ENCODE assay signal across 1 cellular context in the genomic region with DNA sequence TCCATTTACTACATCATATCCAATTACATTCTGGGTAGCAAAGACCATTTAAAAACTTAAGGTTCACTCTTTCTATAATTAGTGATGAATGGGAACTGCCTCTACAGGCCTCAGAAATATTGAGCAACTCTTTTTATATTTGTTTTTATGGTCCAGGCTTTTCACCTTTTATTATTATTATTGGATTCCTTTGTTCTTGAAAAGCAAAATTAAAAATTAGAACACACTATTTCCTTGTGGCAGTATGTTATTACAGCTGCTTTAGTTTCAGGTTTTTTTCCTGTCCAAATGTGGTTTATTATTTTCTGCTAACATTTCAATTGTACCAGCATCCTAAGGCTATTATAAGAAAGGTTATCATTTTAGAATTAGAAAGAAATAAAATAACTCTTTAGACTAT.
TF ChIP-seq lines count a peak whose summit lies in the region.

No MANE protein-coding gene starts in this region.

TF ChIP-seq in WTC11, 78 proteins besides CTCF, POLR2A, EP300 and RAD21 (continued from another document):
- TF ChIP-seq, protein P1, sequence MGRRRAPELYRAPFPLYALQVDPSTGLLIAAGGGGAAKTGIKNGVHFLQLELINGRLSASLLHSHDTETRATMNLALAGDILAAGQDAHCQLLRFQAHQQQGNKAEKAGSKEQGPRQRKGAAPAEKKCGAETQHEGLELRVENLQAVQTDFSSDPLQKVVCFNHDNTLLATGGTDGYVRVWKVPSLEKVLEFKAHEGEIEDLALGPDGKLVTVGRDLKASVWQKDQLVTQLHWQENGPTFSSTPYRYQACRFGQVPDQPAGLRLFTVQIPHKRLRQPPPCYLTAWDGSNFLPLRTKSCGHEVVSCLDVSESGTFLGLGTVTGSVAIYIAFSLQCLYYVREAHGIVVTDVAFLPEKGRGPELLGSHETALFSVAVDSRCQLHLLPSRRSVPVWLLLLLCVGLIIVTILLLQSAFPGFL (CRISPR knock-in tag; IDR thresholded peaks at IDR 0.05; ENCODE audit: borderline replicate concordance), result no peak
- TF ChIP-seq RELA (CRISPR knock-in tag; IDR thresholded peaks at IDR 0.05; ENCODE audit: borderline replicate concordance) (no peak), FOXK1 (CRISPR knock-in tag; IDR thresholded peaks at IDR 0.05) (no peak), ZNF671 (CRISPR knock-in tag; IDR thresholded peaks at IDR 0.05) (no peak), EMX1 (CRISPR knock-in tag; IDR thresholded peaks at IDR 0.05) (no peak), CREB1 (CRISPR knock-in tag; IDR thresholded peaks at IDR 0.05) (no peak), IRF2 (CRISPR knock-in tag; IDR thresholded peaks at IDR 0.05; ENCODE audit: borderline replicate concordance, low read depth) (no peak), ETV6 (CRISPR knock-in tag; IDR thresholded peaks at IDR 0.05) (no peak), ZNF396 (CRISPR knock-in tag; IDR thresholded peaks at IDR 0.05; ENCODE audit: borderline replicate concordance) (no peak)
- TF ChIP-seq, protein P2, sequence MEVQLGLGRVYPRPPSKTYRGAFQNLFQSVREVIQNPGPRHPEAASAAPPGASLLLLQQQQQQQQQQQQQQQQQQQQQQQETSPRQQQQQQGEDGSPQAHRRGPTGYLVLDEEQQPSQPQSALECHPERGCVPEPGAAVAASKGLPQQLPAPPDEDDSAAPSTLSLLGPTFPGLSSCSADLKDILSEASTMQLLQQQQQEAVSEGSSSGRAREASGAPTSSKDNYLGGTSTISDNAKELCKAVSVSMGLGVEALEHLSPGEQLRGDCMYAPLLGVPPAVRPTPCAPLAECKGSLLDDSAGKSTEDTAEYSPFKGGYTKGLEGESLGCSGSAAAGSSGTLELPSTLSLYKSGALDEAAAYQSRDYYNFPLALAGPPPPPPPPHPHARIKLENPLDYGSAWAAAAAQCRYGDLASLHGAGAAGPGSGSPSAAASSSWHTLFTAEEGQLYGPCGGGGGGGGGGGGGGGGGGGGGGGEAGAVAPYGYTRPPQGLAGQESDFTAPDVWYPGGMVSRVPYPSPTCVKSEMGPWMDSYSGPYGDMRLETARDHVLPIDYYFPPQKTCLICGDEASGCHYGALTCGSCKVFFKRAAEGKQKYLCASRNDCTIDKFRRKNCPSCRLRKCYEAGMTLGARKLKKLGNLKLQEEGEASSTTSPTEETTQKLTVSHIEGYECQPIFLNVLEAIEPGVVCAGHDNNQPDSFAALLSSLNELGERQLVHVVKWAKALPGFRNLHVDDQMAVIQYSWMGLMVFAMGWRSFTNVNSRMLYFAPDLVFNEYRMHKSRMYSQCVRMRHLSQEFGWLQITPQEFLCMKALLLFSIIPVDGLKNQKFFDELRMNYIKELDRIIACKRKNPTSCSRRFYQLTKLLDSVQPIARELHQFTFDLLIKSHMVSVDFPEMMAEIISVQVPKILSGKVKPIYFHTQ (CRISPR knock-in tag; IDR thresholded peaks at IDR 0.05), result no peak
- TF ChIP-seq, protein P3, sequence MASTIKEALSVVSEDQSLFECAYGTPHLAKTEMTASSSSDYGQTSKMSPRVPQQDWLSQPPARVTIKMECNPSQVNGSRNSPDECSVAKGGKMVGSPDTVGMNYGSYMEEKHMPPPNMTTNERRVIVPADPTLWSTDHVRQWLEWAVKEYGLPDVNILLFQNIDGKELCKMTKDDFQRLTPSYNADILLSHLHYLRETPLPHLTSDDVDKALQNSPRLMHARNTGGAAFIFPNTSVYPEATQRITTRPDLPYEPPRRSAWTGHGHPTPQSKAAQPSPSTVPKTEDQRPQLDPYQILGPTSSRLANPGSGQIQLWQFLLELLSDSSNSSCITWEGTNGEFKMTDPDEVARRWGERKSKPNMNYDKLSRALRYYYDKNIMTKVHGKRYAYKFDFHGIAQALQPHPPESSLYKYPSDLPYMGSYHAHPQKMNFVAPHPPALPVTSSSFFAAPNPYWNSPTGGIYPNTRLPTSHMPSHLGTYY (CRISPR knock-in tag; IDR thresholded peaks at IDR 0.05), result no peak
- TF ChIP-seq, protein P4, sequence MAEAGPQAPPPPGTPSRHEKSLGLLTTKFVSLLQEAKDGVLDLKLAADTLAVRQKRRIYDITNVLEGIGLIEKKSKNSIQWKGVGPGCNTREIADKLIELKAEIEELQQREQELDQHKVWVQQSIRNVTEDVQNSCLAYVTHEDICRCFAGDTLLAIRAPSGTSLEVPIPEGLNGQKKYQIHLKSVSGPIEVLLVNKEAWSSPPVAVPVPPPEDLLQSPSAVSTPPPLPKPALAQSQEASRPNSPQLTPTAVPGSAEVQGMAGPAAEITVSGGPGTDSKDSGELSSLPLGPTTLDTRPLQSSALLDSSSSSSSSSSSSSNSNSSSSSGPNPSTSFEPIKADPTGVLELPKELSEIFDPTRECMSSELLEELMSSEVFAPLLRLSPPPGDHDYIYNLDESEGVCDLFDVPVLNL (CRISPR knock-in tag; IDR thresholded peaks at IDR 0.05; ENCODE audit: borderline replicate concordance, low read depth), result no peak
- TF ChIP-seq, protein P5, sequence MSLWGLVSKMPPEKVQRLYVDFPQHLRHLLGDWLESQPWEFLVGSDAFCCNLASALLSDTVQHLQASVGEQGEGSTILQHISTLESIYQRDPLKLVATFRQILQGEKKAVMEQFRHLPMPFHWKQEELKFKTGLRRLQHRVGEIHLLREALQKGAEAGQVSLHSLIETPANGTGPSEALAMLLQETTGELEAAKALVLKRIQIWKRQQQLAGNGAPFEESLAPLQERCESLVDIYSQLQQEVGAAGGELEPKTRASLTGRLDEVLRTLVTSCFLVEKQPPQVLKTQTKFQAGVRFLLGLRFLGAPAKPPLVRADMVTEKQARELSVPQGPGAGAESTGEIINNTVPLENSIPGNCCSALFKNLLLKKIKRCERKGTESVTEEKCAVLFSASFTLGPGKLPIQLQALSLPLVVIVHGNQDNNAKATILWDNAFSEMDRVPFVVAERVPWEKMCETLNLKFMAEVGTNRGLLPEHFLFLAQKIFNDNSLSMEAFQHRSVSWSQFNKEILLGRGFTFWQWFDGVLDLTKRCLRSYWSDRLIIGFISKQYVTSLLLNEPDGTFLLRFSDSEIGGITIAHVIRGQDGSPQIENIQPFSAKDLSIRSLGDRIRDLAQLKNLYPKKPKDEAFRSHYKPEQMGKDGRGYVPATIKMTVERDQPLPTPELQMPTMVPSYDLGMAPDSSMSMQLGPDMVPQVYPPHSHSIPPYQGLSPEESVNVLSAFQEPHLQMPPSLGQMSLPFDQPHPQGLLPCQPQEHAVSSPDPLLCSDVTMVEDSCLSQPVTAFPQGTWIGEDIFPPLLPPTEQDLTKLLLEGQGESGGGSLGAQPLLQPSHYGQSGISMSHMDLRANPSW (CRISPR knock-in tag; conservative IDR thresholded peaks at IDR 0.05; ENCODE audit: low read depth), result no peak
- TF ChIP-seq, protein P6, sequence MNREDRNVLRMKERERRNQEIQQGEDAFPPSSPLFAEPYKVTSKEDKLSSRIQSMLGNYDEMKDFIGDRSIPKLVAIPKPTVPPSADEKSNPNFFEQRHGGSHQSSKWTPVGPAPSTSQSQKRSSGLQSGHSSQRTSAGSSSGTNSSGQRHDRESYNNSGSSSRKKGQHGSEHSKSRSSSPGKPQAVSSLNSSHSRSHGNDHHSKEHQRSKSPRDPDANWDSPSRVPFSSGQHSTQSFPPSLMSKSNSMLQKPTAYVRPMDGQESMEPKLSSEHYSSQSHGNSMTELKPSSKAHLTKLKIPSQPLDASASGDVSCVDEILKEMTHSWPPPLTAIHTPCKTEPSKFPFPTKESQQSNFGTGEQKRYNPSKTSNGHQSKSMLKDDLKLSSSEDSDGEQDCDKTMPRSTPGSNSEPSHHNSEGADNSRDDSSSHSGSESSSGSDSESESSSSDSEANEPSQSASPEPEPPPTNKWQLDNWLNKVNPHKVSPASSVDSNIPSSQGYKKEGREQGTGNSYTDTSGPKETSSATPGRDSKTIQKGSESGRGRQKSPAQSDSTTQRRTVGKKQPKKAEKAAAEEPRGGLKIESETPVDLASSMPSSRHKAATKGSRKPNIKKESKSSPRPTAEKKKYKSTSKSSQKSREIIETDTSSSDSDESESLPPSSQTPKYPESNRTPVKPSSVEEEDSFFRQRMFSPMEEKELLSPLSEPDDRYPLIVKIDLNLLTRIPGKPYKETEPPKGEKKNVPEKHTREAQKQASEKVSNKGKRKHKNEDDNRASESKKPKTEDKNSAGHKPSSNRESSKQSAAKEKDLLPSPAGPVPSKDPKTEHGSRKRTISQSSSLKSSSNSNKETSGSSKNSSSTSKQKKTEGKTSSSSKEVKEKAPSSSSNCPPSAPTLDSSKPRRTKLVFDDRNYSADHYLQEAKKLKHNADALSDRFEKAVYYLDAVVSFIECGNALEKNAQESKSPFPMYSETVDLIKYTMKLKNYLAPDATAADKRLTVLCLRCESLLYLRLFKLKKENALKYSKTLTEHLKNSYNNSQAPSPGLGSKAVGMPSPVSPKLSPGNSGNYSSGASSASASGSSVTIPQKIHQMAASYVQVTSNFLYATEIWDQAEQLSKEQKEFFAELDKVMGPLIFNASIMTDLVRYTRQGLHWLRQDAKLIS (CRISPR knock-in tag; IDR thresholded peaks at IDR 0.05; ENCODE audit: borderline replicate concordance), result no peak
- TF ChIP-seq, protein P7, sequence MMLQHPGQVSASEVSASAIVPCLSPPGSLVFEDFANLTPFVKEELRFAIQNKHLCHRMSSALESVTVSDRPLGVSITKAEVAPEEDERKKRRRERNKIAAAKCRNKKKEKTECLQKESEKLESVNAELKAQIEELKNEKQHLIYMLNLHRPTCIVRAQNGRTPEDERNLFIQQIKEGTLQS (CRISPR knock-in tag; conservative IDR thresholded peaks at IDR 0.05), result no peak
- TF ChIP-seq, protein P8, sequence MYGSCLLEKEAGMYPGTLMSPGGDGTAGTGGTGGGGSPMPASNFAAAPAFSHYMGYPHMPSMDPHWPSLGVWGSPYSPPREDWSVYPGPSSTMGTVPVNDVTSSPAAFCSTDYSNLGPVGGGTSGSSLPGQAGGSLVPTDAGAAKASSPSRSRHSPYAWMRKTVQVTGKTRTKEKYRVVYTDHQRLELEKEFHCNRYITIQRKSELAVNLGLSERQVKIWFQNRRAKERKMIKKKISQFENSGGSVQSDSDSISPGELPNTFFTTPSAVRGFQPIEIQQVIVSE (CRISPR knock-in tag; IDR thresholded peaks at IDR 0.05; ENCODE audit: borderline replicate concordance), result no peak
- TF ChIP-seq, protein P9, sequence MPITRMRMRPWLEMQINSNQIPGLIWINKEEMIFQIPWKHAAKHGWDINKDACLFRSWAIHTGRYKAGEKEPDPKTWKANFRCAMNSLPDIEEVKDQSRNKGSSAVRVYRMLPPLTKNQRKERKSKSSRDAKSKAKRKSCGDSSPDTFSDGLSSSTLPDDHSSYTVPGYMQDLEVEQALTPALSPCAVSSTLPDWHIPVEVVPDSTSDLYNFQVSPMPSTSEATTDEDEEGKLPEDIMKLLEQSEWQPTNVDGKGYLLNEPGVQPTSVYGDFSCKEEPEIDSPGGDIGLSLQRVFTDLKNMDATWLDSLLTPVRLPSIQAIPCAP (CRISPR knock-in tag; IDR thresholded peaks at IDR 0.05), result no peak
- TF ChIP-seq, protein P10, sequence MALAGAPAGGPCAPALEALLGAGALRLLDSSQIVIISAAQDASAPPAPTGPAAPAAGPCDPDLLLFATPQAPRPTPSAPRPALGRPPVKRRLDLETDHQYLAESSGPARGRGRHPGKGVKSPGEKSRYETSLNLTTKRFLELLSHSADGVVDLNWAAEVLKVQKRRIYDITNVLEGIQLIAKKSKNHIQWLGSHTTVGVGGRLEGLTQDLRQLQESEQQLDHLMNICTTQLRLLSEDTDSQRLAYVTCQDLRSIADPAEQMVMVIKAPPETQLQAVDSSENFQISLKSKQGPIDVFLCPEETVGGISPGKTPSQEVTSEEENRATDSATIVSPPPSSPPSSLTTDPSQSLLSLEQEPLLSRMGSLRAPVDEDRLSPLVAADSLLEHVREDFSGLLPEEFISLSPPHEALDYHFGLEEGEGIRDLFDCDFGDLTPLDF (CRISPR knock-in tag; IDR thresholded peaks at IDR 0.05), result no peak
